In the genomic region with DNA sequence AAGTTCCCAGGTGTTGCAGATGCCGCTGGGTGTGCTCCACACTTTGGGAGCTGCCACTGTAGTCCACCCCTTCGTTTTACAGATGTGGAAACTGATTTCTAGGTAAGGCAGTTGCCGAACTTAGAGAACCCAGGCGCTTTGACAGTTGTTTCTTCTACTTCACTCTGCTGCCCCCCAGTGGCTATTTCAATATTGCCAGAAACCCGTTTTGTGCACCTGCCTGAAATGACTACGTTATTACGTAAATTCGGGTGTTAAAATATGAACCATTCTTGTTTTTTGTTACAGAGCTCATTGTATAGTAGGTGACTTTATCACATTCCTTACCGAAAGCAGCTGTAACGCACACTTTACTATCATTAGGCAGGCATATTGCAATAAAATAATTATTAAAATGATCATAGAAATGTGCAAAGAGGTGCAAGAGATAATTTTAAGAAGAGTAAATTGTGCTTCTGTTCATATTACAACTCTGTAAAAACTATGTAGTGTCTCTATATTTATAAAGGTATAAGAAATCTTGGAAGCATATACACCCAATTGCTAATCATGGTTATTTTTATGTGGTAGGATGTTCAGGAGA, we compare ENCODE assay signal across 8 cellular contexts. TPM values are rescaled to one million over a fixed set of nuclear protein-coding genes. Genes with fewer than 3 reads are reported as not detected.
A peak's percentile ranks its signal among the peaks of the same experiment; 100 is the strongest.
DNase-seq lines count a peak whose midpoint lies in the region; ATAC-seq and TF ChIP-seq lines count a peak whose summit lies in the region.

No MANE protein-coding gene starts in this region.

- H3K36me3 ChIP-seq in H7 (replicated peaks; ENCODE audit: control insufficient read depth, insufficient read depth, low read length) (no peaks in the 10 kb centered on the region), lung (ENCODE audit: control insufficient read depth in 2 of 2, insufficient read depth in 2 of 2, low read length in 2 of 2) (no peaks in the 10 kb centered on the region)

- DNase-seq in AG09319 (ENCODE audit: extremely low read depth, low read depth), result peak; percentile 31
- DNase-seq in H7, result peak; percentile 68
- peak; percentile 78 for DNase-seq in NCI-H69 (lab: John Stamatoyannopoulos, UW)
- DNase-seq in activated CD4-positive, alpha-beta T cell treated with anti-CD3 and anti-CD28 coated beads, Interleukin-2, amount 50 U/mL, for 1 hour, result peak; percentile 85
- DNase-seq in dedifferentiated amniotic fluid mesenchymal stem cell (ENCODE audit: extremely low spot score), result peak; percentile 68
- peak; percentile 76 for DNase-seq in lung (ENCODE audit: low spot score)
- DNase-seq in stimulated activated CD8-positive, alpha-beta memory T cell treated with anti-CD3 and anti-CD28 coated beads, Interleukin-12 subunit alpha, Interleukin-12 subunit beta, amount 100 ng/mL, for 4 hours (ENCODE audit: low read depth), result peak; percentile 46

- TF ChIP-seq CTCF in AG09319 (IDR thresholded peaks at IDR 0.05; ENCODE audit: low read depth, low read length), result peak; percentile 83
- peak; percentile 66 for TF ChIP-seq CTCF in lung (IDR thresholded peaks at IDR 0.05; ENCODE audit: control extremely low read depth, extremely low read depth)

- no peaks in the 10 kb centered on the region for H3K4me1 ChIP-seq in lung (ENCODE audit: control insufficient read depth in 2 of 2, insufficient read depth in 2 of 2, low read length in 2 of 2)

- no peak overlapping the region for H3K27ac ChIP-seq in lung (ENCODE audit: low read depth in 1 of 2, low read length in 1 of 2)

- H3K9me3 ChIP-seq in lung (ENCODE audit: control insufficient read depth in 2 of 2, insufficient read depth in 1 of 2, low read length in 1 of 2), result no peaks in the 10 kb centered on the region

- H3K4me3 ChIP-seq in H7 (ENCODE audit: insufficient read depth, low read depth, low read length) (no peak overlapping the region), lung (no peak overlapping the region)

- 4 to 7% methylated on average over 10 of the region's 10 CpGs for WGBS in lung, 2 donors

- no peaks in the 10 kb centered on the region for H3K27me3 ChIP-seq in H7 (ENCODE audit: control insufficient read depth, insufficient read depth, low read length)
- no peaks in the 10 kb centered on the region for H3K27me3 ChIP-seq in lung (ENCODE audit: control insufficient read depth, insufficient read depth)

- ATAC-seq in lung (ENCODE audit: insufficient read depth, low FRiP score), result no peak
- ATAC-seq in GM19023 (IDR thresholded peaks at IDR 0.05; ENCODE audit: unreplicated experiment), result no peak

RNA-seq across cellular contexts. Expression of a gene that starts 44.9 kb away (rescaled TPM):
- total RNA-seq in H7 (2014; rRNA removed; shearing (Covaris generic)), result not detected in 2 replicates
- total RNA-seq in lung, result under 1 TPM; 0.18 to 0.23 TPM
- polyA plus RNA-seq in lung, result 1 to 10 TPM in 1 of 2 donors, under 1 TPM in 1; 0.95 to 1.3 TPM

RNA-seq across cellular contexts. Expression of a gene that starts 56.2 kb away (rescaled TPM):
- total RNA-seq in H7 (2014; rRNA removed; shearing (Covaris generic)), result not detected in 2 replicates
- 10 to 100 TPM; 12.2 to 35.7 TPM for total RNA-seq in lung
- polyA plus RNA-seq in lung, result 10 to 100 TPM; 41.9 to 54.3 TPM

Comparison
In these comparisons a context has a peak if more than half of its experiments do, and no peak if none do; other contexts are left out.
1. DNase-seq: peak in every context shown above with its lines; median percentile 85 in activated CD4-positive, alpha-beta T cell treated with anti-CD3 and anti-CD28 coated beads, Interleukin-2, amount 50 U/mL, for 1 hour; 78 in NCI-H69; 76 in lung; 68 in H7; 68 in dedifferentiated amniotic fluid mesenchymal stem cell; 46 in stimulated activated CD8-positive, alpha-beta memory T cell treated with anti-CD3 and anti-CD28 coated beads, Interleukin-12 subunit alpha, Interleukin-12 subunit beta, amount 100 ng/mL, for 4 hours; 31 in AG09319.
2. RNA of a gene that starts 56.2 kb away (total RNA-seq): 12.2 to 35.7 TPM in lung; not detected in H7; every median in the first group is over 10 times any median in the second.